ENCODE assay signal across 9 cellular contexts in genomic region chr13:77345150-77345780, GRCh38. TPM values are rescaled to one million over a fixed set of nuclear protein-coding genes. Genes with fewer than 3 reads are reported as not detected.
DNase-seq lines count a peak whose midpoint lies in the region; ATAC-seq, FAIRE-seq and TF ChIP-seq lines count a peak whose summit lies in the region.
"Had no signal": no experiment of that assay in that cellular context is flagged by ENCODE, and none has a peak within 500 bp of the region (broad histone marks: within the 10 kb centered on the region; RNA-seq: fewer than 3 reads in every experiment).

No MANE protein-coding gene starts in this region.

- H3K4me2 ChIP-seq in mesenchymal stem cell (ENCODE audit: low read length, poor library complexity, severe bottlenecking), result no peak overlapping the region

- peak; percentile 74 for FAIRE-seq in GM12891 (lab: Jason Lieb, UNC)

- H3K14ac ChIP-seq in mesenchymal stem cell (ENCODE audit: low read length in 2 of 2), result no peak overlapping the region

- H3K27ac ChIP-seq in mesenchymal stem cell (ENCODE audit: low read length, poor library complexity, severe bottlenecking) (no peak overlapping the region), adrenal gland (no peak overlapping the region)

- POLR2A ChIA-PET in activated CD4-positive, alpha-beta memory T cell treated with anti-CD3 and anti-CD28 coated beads for 36 hours (lab: Charles Lee), result interaction anchor here (1.1 to 1.6 kb wide), 7 partner anchors 15 to 133 kb away, joined by 3 to 12 read pairs (median 5); partner anchors contain the start of gene MYCBP2

- no peak overlapping the region for H3K4ac ChIP-seq in mesenchymal stem cell (ENCODE audit: low read depth in 1 of 2, low read length in 2 of 2)

- no peak overlapping the region for H2AK5ac ChIP-seq in mesenchymal stem cell (ENCODE audit: low read length, severe bottlenecking)

- DNase-seq in GM12891 (ENCODE audit: insufficient read length, low spot score), result no peak
- peak; percentile 8 for DNase-seq in KG1 (lab: John Stamatoyannopoulos, UW)
- DNase-seq in activated CD4-positive, alpha-beta memory T cell treated with anti-CD3 and anti-CD28 coated beads for 36 hours, result peak; percentile 53
- DNase-seq in NCI-H146 (lab: John Stamatoyannopoulos, UW), result no peak
- DNase-seq in effector CD4-positive, alpha-beta T cell, result no peak
- no peak for DNase-seq in mesenchymal stem cell
- DNase-seq in adrenal gland, result no peak

- no peaks in the 10 kb centered on the region for H3K27me3 Mint-ChIP-seq in activated CD4-positive, alpha-beta memory T cell treated with anti-CD3 and anti-CD28 coated beads for 36 hours

- no peak overlapping the region for H3K18ac ChIP-seq in mesenchymal stem cell (ENCODE audit: low read depth in 1 of 2, low read length in 2 of 2)

- H2BK5ac ChIP-seq in mesenchymal stem cell (ENCODE audit: low read depth, low read length, poor library complexity, severe bottlenecking), result no peak overlapping the region

- WGBS in mesenchymal stem cell, result 92% methylated on average over 1 of the region's 2 CpGs
- 64 to 84% (median 77%) methylated on average over 2 of the region's 2 CpGs for WGBS in adrenal gland, 4 donors

- no peak overlapping the region for H3K23ac ChIP-seq in mesenchymal stem cell (ENCODE audit: low read length in 2 of 2)

- peak overlapping the region; percentile 90 for H3K27ac Mint-ChIP-seq in activated CD4-positive, alpha-beta memory T cell treated with anti-CD3 and anti-CD28 coated beads for 36 hours

- H3K9me3 ChIP-seq in mesenchymal stem cell (ENCODE audit: control insufficient read depth, low read length) (peaks cover 5% of the 10 kb centered on the region), adrenal gland (replicated peaks in 1 of 3) (no peaks in the 10 kb centered on the region)

- H2AFZ ChIP-seq in mesenchymal stem cell (ENCODE audit: low read depth, low read length), result no peak overlapping the region

- H4K91ac ChIP-seq in mesenchymal stem cell (ENCODE audit: low read length), result no peak overlapping the region

- H4K8ac ChIP-seq in mesenchymal stem cell (ENCODE audit: low read length), result no peak overlapping the region

- H3K36me3 Mint-ChIP-seq in activated CD4-positive, alpha-beta memory T cell treated with anti-CD3 and anti-CD28 coated beads for 36 hours, result no peaks in the 10 kb centered on the region

- H3K4me1 ChIP-seq in mesenchymal stem cell (ENCODE audit: control insufficient read depth, insufficient read depth, low read depth, low read length), result no peaks in the 10 kb centered on the region
- H3K4me1 ChIP-seq in adrenal gland (replicated peaks in 1 of 2), result no peaks in the 10 kb centered on the region

- no peak for TF ChIP-seq CTCF in adrenal gland (IDR thresholded peaks at IDR 0.05)

- H3K4me3 ChIP-seq in mesenchymal stem cell (ENCODE audit: insufficient read depth in 1 of 2, low read depth in 1 of 2, low read length in 2 of 2) (no peak overlapping the region), adrenal gland (no peak overlapping the region)
- H3K4me3 ChIP-seq: lung had no signal

- H3K9me3 Mint-ChIP-seq in activated CD4-positive, alpha-beta memory T cell treated with anti-CD3 and anti-CD28 coated beads for 36 hours, result no peaks in the 10 kb centered on the region

- ATAC-seq in GM21529 (IDR thresholded peaks at IDR 0.05; ENCODE audit: unreplicated experiment), result peak; percentile 70

- no peaks in the 10 kb centered on the region for H3K27me3 ChIP-seq in mesenchymal stem cell (ENCODE audit: control insufficient read depth in 1 of 2, insufficient read depth in 1 of 2, low read length in 2 of 2)
- H3K27me3 ChIP-seq in adrenal gland, result no peaks in the 10 kb centered on the region

- no peak overlapping the region for H2BK15ac ChIP-seq in mesenchymal stem cell (ENCODE audit: low read depth, poor library complexity, severe bottlenecking)

- TF ChIP-seq POLR2A in GM12891 (IDR thresholded peaks at IDR 0.05; ENCODE audit: low read depth, low read length) (no peak), adrenal gland (IDR thresholded peaks at IDR 0.05) (no peak)

- peaks cover 24% of the 10 kb centered on the region for H3K4me1 Mint-ChIP-seq in activated CD4-positive, alpha-beta memory T cell treated with anti-CD3 and anti-CD28 coated beads for 36 hours (ENCODE audit: low read depth)

- no peaks in the 10 kb centered on the region for H3K36me3 ChIP-seq in mesenchymal stem cell (ENCODE audit: control insufficient read depth in 1 of 2, insufficient read depth in 2 of 2, low read depth in 1 of 2, low read length in 2 of 2)
- no peaks in the 10 kb centered on the region for H3K36me3 ChIP-seq in adrenal gland (replicated peaks in 1 of 2)

- CTCF ChIA-PET in activated CD4-positive, alpha-beta memory T cell treated with anti-CD3 and anti-CD28 coated beads for 36 hours (lab: Charles Lee), result interaction anchor here (0.8 kb wide), 1 partner anchor 12 kb away, joined by 3 read pairs; no protein-coding TSS in a partner anchor

- no peak overlapping the region for H3K9ac ChIP-seq in mesenchymal stem cell (ENCODE audit: low read length)

- no peaks in the 10 kb centered on the region for H3K79me1 ChIP-seq in mesenchymal stem cell (replicated peaks; ENCODE audit: low read length, poor library complexity, severe bottlenecking)

- peak overlapping the region; percentile 51 for H3K4me3 Mint-ChIP-seq in activated CD4-positive, alpha-beta memory T cell treated with anti-CD3 and anti-CD28 coated beads for 36 hours

- no peak overlapping the region for H2BK12ac ChIP-seq in mesenchymal stem cell (ENCODE audit: low read length in 2 of 2)

- intact Hi-C loops in activated CD4-positive, alpha-beta memory T cell treated with anti-CD3 and anti-CD28 coated beads for 36 hours (cut with micrococcal nuclease), result loop anchor here (1.0 to 5.0 kb wide), 7 partner anchors 16 to 352 kb away; partner anchors contain the start of genes FBXL3 and SLAIN1
- intact Hi-C loops in adrenal gland (cut with DNase I), result no loop called here

- H2BK120ac ChIP-seq in mesenchymal stem cell (ENCODE audit: low read depth, low read length), result no peak overlapping the region

TF ChIP-seq in GM12891, 5 proteins besides CTCF, POLR2A, EP300 and RAD21:
- TF ChIP-seq POU2F2 (IDR thresholded peaks at IDR 0.05; ENCODE audit: low read depth, low read length) (no peak), SPI1 (IDR thresholded peaks at IDR 0.05; ENCODE audit: low read depth, low read length) (peak; percentile 33; the same call in 1 of the 2 replicates)

RNA-seq across cellular contexts. Expression of gene MYCBP2, which starts 18.4 kb away (rescaled TPM):
- polyA plus RNA-seq in GM12891 (2012; ENCODE audit: low read depth, missing spikeins), result 77.0 TPM
- total RNA-seq in activated CD4-positive, alpha-beta memory T cell treated with anti-CD3 and anti-CD28 coated beads for 36 hours, result 10 to 100 TPM; 67.3 to 79.4 TPM
- polyA plus RNA-seq in mesenchymal stem cell (2013, experiment 1 of 2), result 26.9 TPM
- 25.1 TPM for polyA plus RNA-seq in mesenchymal stem cell (2013, experiment 2 of 2)
- total RNA-seq in adrenal gland, result 100 to 1,000 TPM in 3 of 8 donors, 10 to 100 TPM in 5; 60.8 to 126 (median 78.7) TPM
- polyA plus RNA-seq in adrenal gland, result 10 to 100 TPM; 28.7 to 48.1 (median 44.9) TPM

Comparison
In these comparisons a context has a peak if more than half of its experiments do, and no peak if none do; other contexts are left out.
1. DNase-seq: peak in KG1 (single experiment) and activated CD4-positive, alpha-beta memory T cell treated with anti-CD3 and anti-CD28 coated beads for 36 hours (single experiment); none in GM12891 (single experiment), NCI-H146 (single experiment), effector CD4-positive, alpha-beta T cell (single experiment), mesenchymal stem cell (single experiment) and adrenal gland (0 of 7).